In genomic region chr10:35204650-35205319, GRCh38 we compare ENCODE assay signal across 17 cellular contexts.
DNase-seq lines count a peak whose midpoint lies in the region; ATAC-seq and FAIRE-seq lines count a peak whose summit lies in the region.
"Had no signal": no experiment of that assay in that cellular context is flagged by ENCODE, and none has a peak within 500 bp of the region (broad histone marks: within the 10 kb centered on the region; RNA-seq: fewer than 3 reads in every experiment).

No MANE protein-coding gene starts in this region.

- no peak for ATAC-seq in activated naive CD8-positive, alpha-beta T cell treated with anti-CD3 and anti-CD28 coated beads, Interleukin-2, amount 10 ng/mL, durations not matched to agents 7 days and 5 days (ENCODE audit: low read depth)
- ATAC-seq in activated naive CD8-positive, alpha-beta T cell treated with anti-CD3 and anti-CD28 coated beads, Interleukin-2, amount 50 U/mL, for 24 hours = no peak

- FAIRE-seq in TTC549 (lab: Jason Lieb, UNC) (peak; percentile 43), endometrium (lab: Jason Lieb, UNC) (peak; percentile 8)

- no peaks in the 10 kb centered on the region for H3K9me3 Mint-ChIP-seq in activated naive CD8-positive, alpha-beta T cell treated with anti-CD3 and anti-CD28 coated beads, Interleukin-2, amount 10 ng/mL, durations not matched to agents 7 days and 5 days
- no peaks in the 10 kb centered on the region for H3K9me3 Mint-ChIP-seq in activated naive CD8-positive, alpha-beta T cell treated with anti-CD3 and anti-CD28 coated beads, Interleukin-2, amount 50 U/mL, for 24 hours
- H3K9me3 Mint-ChIP-seq: H9 had no signal

- H3K27ac Mint-ChIP-seq in activated naive CD8-positive, alpha-beta T cell treated with anti-CD3 and anti-CD28 coated beads, Interleukin-2, amount 10 ng/mL, durations not matched to agents 7 days and 5 days = peak overlapping the region; percentile 45
- no peak overlapping the region for H3K27ac Mint-ChIP-seq in activated naive CD8-positive, alpha-beta T cell treated with anti-CD3 and anti-CD28 coated beads, Interleukin-2, amount 50 U/mL, for 24 hours
- H3K27ac Mint-ChIP-seq: CD14-positive monocyte had no signal

- no peak for DNase-seq in activated naive CD8-positive, alpha-beta T cell treated with anti-CD3 and anti-CD28 coated beads, Interleukin-2, amount 10 ng/mL, durations not matched to agents 7 days and 5 days
- DNase-seq in activated naive CD8-positive, alpha-beta T cell treated with anti-CD3 and anti-CD28 coated beads, Interleukin-2, amount 50 U/mL, for 24 hours = no peak
- DNase-seq in NCI-H2196 (lab: John Stamatoyannopoulos, UW; ENCODE audit: unreplicated experiment) (no peak), DMS153 (lab: John Stamatoyannopoulos, UW) (no peak), COLO668 (lab: John Stamatoyannopoulos, UW; ENCODE audit: unreplicated experiment) (no peak)
- DNase-seq: Caco-2, H9, Kasumi-1, NCI-H1105, NCI-H1694, NCI-H2107, NCI-H226, NCI-H524 treated with DMSO at 0.1 percent for 48 hours, SIG-M5 had no signal

- peaks cover 63% of the 10 kb centered on the region for H3K4me1 Mint-ChIP-seq in activated naive CD8-positive, alpha-beta T cell treated with anti-CD3 and anti-CD28 coated beads, Interleukin-2, amount 10 ng/mL, durations not matched to agents 7 days and 5 days
- peaks cover 53% of the 10 kb centered on the region for H3K4me1 Mint-ChIP-seq in activated naive CD8-positive, alpha-beta T cell treated with anti-CD3 and anti-CD28 coated beads, Interleukin-2, amount 50 U/mL, for 24 hours

- H3K27me3 Mint-ChIP-seq in activated naive CD8-positive, alpha-beta T cell treated with anti-CD3 and anti-CD28 coated beads, Interleukin-2, amount 10 ng/mL, durations not matched to agents 7 days and 5 days = no peaks in the 10 kb centered on the region
- no peaks in the 10 kb centered on the region for H3K27me3 Mint-ChIP-seq in activated naive CD8-positive, alpha-beta T cell treated with anti-CD3 and anti-CD28 coated beads, Interleukin-2, amount 50 U/mL, for 24 hours

- H3K36me3 Mint-ChIP-seq in activated naive CD8-positive, alpha-beta T cell treated with anti-CD3 and anti-CD28 coated beads, Interleukin-2, amount 10 ng/mL, durations not matched to agents 7 days and 5 days = peaks cover 35% of the 10 kb centered on the region
- peaks cover 49% of the 10 kb centered on the region for H3K36me3 Mint-ChIP-seq in activated naive CD8-positive, alpha-beta T cell treated with anti-CD3 and anti-CD28 coated beads, Interleukin-2, amount 50 U/mL, for 24 hours (ENCODE audit: low read depth)

- POLR2A ChIA-PET in activated naive CD8-positive, alpha-beta T cell treated with anti-CD3 and anti-CD28 coated beads, Interleukin-2, amount 10 ng/mL, durations not matched to agents 7 days and 5 days (lab: Charles Lee) = interaction anchor here (0.7 to 7.4 kb wide), 6 partner anchors 8 to 85 kb away, joined by 3 to 99 read pairs (median 5); partner anchors contain the start of gene CREM

- no peak overlapping the region for H3K4me3 Mint-ChIP-seq in activated naive CD8-positive, alpha-beta T cell treated with anti-CD3 and anti-CD28 coated beads, Interleukin-2, amount 10 ng/mL, durations not matched to agents 7 days and 5 days
- H3K4me3 Mint-ChIP-seq in activated naive CD8-positive, alpha-beta T cell treated with anti-CD3 and anti-CD28 coated beads, Interleukin-2, amount 50 U/mL, for 24 hours = no peak overlapping the region
- H3K4me3 Mint-ChIP-seq: CD14-positive monocyte, H9 had no signal
